8 cellular contexts compared by ENCODE assay signal in the genomic region with DNA sequence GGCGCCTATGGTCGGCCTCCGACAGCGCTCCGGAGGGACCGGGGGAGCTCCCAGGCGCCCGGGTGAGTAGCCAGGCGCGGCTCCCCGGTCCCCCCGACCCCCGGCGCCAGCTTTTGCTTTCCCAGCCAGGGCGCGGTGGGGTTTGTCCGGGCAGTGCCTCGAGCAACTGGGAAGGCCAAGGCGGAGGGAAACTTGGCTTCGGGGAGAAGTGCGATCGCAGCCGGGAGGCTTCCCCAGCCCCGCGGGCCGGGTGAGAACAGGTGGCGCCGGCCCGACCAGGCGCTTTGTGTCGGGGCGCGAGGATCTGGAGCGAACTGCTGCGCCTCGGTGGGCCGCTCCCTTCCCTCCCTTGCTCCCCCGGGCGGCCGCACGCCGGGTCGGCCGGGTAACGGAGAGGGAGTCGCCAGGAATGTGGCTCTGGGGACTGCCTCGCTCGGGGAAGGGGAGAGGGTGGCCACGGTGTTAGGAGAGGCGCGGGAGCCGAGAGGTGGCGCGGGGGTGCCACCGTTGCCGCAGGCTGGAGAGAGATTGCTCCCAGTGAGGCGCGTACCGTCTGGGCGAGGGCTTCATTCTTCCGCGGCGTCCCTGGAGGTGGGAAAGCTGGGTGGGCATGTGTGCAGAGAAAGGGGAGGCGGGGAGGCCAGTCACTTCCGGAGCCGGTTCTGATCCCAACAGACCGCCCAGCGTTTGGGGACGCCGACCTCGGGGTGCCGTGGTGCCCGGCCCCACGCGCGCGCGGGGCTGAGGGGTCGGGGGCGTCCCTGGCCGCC. TPM values are rescaled to one million over a fixed set of nuclear protein-coding genes. Genes with fewer than 3 reads are reported as not detected.
DNase-seq lines count a peak whose midpoint lies in the region; ATAC-seq lines count a peak whose summit lies in the region.

No MANE protein-coding gene starts in this region.

- peaks cover 13% of the 10 kb centered on the region for H3K4me1 ChIP-seq in thymus (ENCODE audit: control insufficient read depth, insufficient read depth, low read length)

- WGBS in thymus = under 1% methylated on average over 81 of the region's 81 CpGs

- peak; percentile 21 for ATAC-seq in HG02610 (IDR thresholded peaks at IDR 0.05; ENCODE audit: unreplicated experiment)

- no peaks in the 10 kb centered on the region for H3K36me3 ChIP-seq in thymus (ENCODE audit: control insufficient read depth, insufficient read depth)

- H3K9me3 ChIP-seq in thymus (ENCODE audit: control insufficient read depth) = peaks cover 1% of the 10 kb centered on the region

- peak overlapping the region; percentile 92 for H3K4me3 ChIP-seq in thymus (ENCODE audit: low read length)

- DNase-seq in NCI-H82 (lab: John Stamatoyannopoulos, UW) (peak; percentile 42), NCI-H82 treated with DMSO at 0.1 percent for 48 hours (lab: John Stamatoyannopoulos, UW; ENCODE audit: unreplicated experiment) (no peak), RKO (ENCODE audit: low spot score) (peak; percentile 51), ecto neural progenitor cell (ENCODE audit: low spot score) (peak; percentile 89), lung microvascular endothelial cell (ENCODE audit: low read depth in 2 of 2) (peak; percentile 42 to 72)
- DNase-seq in activated CD4-positive, CD25-positive, alpha-beta regulatory T cell (lab: John Stamatoyannopoulos, UW) = no peak

- H3K27me3 ChIP-seq in thymus (ENCODE audit: control insufficient read depth, insufficient read depth) = no peaks in the 10 kb centered on the region

- H3K27ac ChIP-seq in thymus (ENCODE audit: low read depth) = peak overlapping the region; percentile 61

RNA-seq across cellular contexts. Expression of a gene that starts 0.6 kb away (rescaled TPM):
- total RNA-seq in lung microvascular endothelial cell = 21.1 and 36.9 TPM in 2 replicates
- 28.1 TPM for polyA plus RNA-seq in thymus

Comparison
In these comparisons a context has a peak if more than half of its experiments do, and no peak if none do; other contexts are left out.
1. DNase-seq: peak in NCI-H82 (single experiment), RKO (single experiment), ecto neural progenitor cell (single experiment) and lung microvascular endothelial cell (2 of 2); none in NCI-H82 treated with DMSO at 0.1 percent for 48 hours (single experiment) and activated CD4-positive, CD25-positive, alpha-beta regulatory T cell (0 of 4).